Comparison of ENCODE assay signal across 19 cellular contexts in the genomic region with DNA sequence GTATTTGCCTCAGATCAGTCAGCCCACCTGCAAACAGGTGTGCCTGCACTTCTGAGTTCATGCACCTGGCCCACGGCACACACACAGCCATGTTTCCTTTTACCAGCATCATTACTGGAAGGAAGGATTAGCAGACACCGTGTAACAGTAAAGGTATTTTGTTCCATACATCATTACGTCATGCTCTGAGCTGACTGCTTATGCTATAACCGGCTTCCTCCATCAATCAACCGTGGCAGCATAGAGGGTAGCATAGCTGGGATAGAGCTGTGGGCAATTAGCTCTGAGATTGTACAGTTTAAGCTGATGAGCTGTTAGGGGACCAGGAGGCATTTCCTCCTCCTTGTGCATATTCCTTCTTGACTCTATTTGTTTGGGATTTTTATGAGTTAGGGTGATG.
DNase-seq lines count a peak whose midpoint lies in the region; ATAC-seq and TF ChIP-seq lines count a peak whose summit lies in the region.
"Had no signal": no experiment of that assay in that cellular context is flagged by ENCODE, and none has a peak within 500 bp of the region (broad histone marks: within the 10 kb centered on the region; RNA-seq: fewer than 3 reads in every experiment).

No MANE protein-coding gene starts in this region.

- CTCF ChIA-PET in SK-N-SH (lab: Yijun Ruan, JAX) = interaction anchor here (1.6 to 2.1 kb wide), 2 partner anchors 9 to 39 kb away, joined by 4 to 9 read pairs; no protein-coding TSS in a partner anchor

- H3K27me3 Mint-ChIP-seq in glutamatergic neuron (ENCODE audit: unreplicated experiment) = no peaks in the 10 kb centered on the region

- no peak for TF ChIP-seq CTCF in SK-N-SH (IDR thresholded peaks at IDR 0.05)
- TF ChIP-seq CTCF in glutamatergic neuron (IDR thresholded peaks at IDR 0.05; ENCODE audit: partially characterized antibody, unreplicated experiment) = no peak

- no peak overlapping the region for H2AFZ ChIP-seq in SK-N-SH (ENCODE audit: low read depth)

- DNase-seq in SK-N-SH (no peak), RKO (ENCODE audit: low spot score) (peak; percentile 19), kidney glomerular epithelial cell (lab: John Stamatoyannopoulos, UW) (peak; percentile 17), medulla oblongata (ENCODE audit: extremely low spot score) (no peak), GM19238 (ENCODE audit: insufficient read length, low spot score) (no peak), glutamatergic neuron (no peak)
- DNase-seq in stimulated activated CD4-positive, alpha-beta T cell treated with anti-CD3 and anti-CD28 coated beads, Interleukin-4, amount 100 ng/mL, for 24 hours = no peak
- DNase-seq: activated CD8-positive, alpha-beta T cell treated with anti-CD3 and anti-CD28 coated beads for 36 hours; CD8-positive, alpha-beta T cell; cortex of kidney; midbrain; NCI-H774; right cardiac atrium had no signal

- H3K27me3 ChIP-seq in SK-N-SH (ENCODE audit: insufficient read depth) = no peaks in the 10 kb centered on the region

- H3K4me3 ChIP-seq in SK-N-SH (ENCODE audit: low read depth in 2 of 2, low read length in 1 of 2) = no peak overlapping the region

- WGBS in SK-N-SH (ENCODE audit: low lambda C conversion rate) = 66% methylated on average over 5 of the region's 5 CpGs

- H3K4me3 Mint-ChIP-seq in glutamatergic neuron (ENCODE audit: unreplicated experiment) = no peak overlapping the region
- H3K4me3 Mint-ChIP-seq: activated CD8-positive, alpha-beta T cell treated with anti-CD3 and anti-CD28 coated beads for 36 hours; activated naive CD8-positive, alpha-beta T cell; brain; CD8-positive, alpha-beta T cell; stimulated activated naive CD8-positive, alpha-beta T cell treated with anti-CD3 and anti-CD28 coated beads, Interleukin-15, Interleukin-2, amounts not matched to agents 100 ng/mL and 50 ng/mL, for 24 hours; WTC11 had no signal

- H3K4me1 ChIP-seq in SK-N-SH (ENCODE audit: control insufficient read depth in 1 of 2, insufficient read depth in 2 of 2, low read depth in 1 of 2, low read length in 1 of 2) = peaks cover 0 to 16% of the 10 kb centered on the region in 2 experiments; a peak in 1 of 4 replicates

- H3K9ac ChIP-seq in SK-N-SH = no peak overlapping the region

- no peak for ATAC-seq in SK-N-SH treated with all-trans-retinoic acid at 6 μM for 48 hours
- ATAC-seq: activated CD8-positive, alpha-beta T cell treated with anti-CD3 and anti-CD28 coated beads for 36 hours; CD8-positive, alpha-beta T cell; right cardiac atrium; WTC11 had no signal

- H3K4me1 Mint-ChIP-seq in glutamatergic neuron (ENCODE audit: low read depth, unreplicated experiment) = no peaks in the 10 kb centered on the region

- H3F3A ChIP-seq in SK-N-SH (replicated peaks; ENCODE audit: insufficient read depth) = peaks cover 5% of the 10 kb centered on the region

- no peak for TF ChIP-seq RAD21 in SK-N-SH (IDR thresholded peaks at IDR 0.05; ENCODE audit: low read length)

- H3K4me2 ChIP-seq in SK-N-SH = no peak overlapping the region

- H3K9me2 ChIP-seq in SK-N-SH = no peaks in the 10 kb centered on the region

- H3K27ac Mint-ChIP-seq in glutamatergic neuron (ENCODE audit: unreplicated experiment) = no peak overlapping the region
- H3K27ac Mint-ChIP-seq: activated CD8-positive, alpha-beta T cell treated with anti-CD3 and anti-CD28 coated beads for 36 hours; activated naive CD8-positive, alpha-beta T cell; brain; CD8-positive, alpha-beta T cell; stimulated activated naive CD8-positive, alpha-beta T cell treated with anti-CD3 and anti-CD28 coated beads, Interleukin-15, Interleukin-2, amounts not matched to agents 100 ng/mL and 50 ng/mL, for 24 hours; WTC11 had no signal

- no peaks in the 10 kb centered on the region for H4K20me1 ChIP-seq in SK-N-SH (ENCODE audit: insufficient read depth)

- peaks cover 2% of the 10 kb centered on the region for H3K9me3 Mint-ChIP-seq in glutamatergic neuron (ENCODE audit: unreplicated experiment)
- H3K9me3 Mint-ChIP-seq: CD8-positive, alpha-beta T cell; stimulated activated naive CD8-positive, alpha-beta T cell treated with anti-CD3 and anti-CD28 coated beads, Interleukin-15, Interleukin-2, amounts not matched to agents 100 ng/mL and 50 ng/mL, for 24 hours; WTC11 had no signal

- POLR2A ChIA-PET in SK-N-SH (lab: Yijun Ruan, JAX) = no interaction called here

- H3K9me3 ChIP-seq in SK-N-SH = no peaks in the 10 kb centered on the region

- TF ChIP-seq EP300 in SK-N-SH (IDR thresholded peaks at IDR 0.05; ENCODE audit: borderline replicate concordance in 1 of 2, low read depth in 1 of 2, low read length in 1 of 2) = no peak

- H3K36me3 ChIP-seq in SK-N-SH (replicated peaks in 1 of 2; ENCODE audit: control insufficient read depth in 1 of 2, insufficient read depth in 2 of 2, low read length in 1 of 2) = no peaks in the 10 kb centered on the region

- H3K36me3 Mint-ChIP-seq in glutamatergic neuron (ENCODE audit: unreplicated experiment) = no peaks in the 10 kb centered on the region
- H3K36me3 Mint-ChIP-seq: activated naive CD8-positive, alpha-beta T cell; brain; CD8-positive, alpha-beta T cell; WTC11 had no signal

- no peaks in the 10 kb centered on the region for H3K79me2 ChIP-seq in SK-N-SH (ENCODE audit: insufficient read depth)

- H3K27ac ChIP-seq in SK-N-SH (ENCODE audit: low read depth in 2 of 2, low read length in 1 of 2) = no peak overlapping the region
- H3K27ac ChIP-seq: RWPE1 had no signal

TF ChIP-seq in SK-N-SH, 30 proteins besides CTCF, POLR2A, EP300 and RAD21:
- no peak for TF ChIP-seq IRF3 (IDR thresholded peaks at IDR 0.05; ENCODE audit: low read depth, low read length)
- TF ChIP-seq, protein P1, sequence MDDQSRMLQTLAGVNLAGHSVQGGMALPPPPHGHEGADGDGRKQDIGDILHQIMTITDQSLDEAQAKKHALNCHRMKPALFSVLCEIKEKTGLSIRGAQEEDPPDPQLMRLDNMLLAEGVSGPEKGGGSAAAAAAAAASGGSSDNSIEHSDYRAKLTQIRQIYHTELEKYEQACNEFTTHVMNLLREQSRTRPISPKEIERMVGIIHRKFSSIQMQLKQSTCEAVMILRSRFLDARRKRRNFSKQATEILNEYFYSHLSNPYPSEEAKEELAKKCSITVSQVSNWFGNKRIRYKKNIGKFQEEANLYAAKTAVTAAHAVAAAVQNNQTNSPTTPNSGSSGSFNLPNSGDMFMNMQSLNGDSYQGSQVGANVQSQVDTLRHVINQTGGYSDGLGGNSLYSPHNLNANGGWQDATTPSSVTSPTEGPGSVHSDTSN (IDR thresholded peaks at IDR 0.05) = peak; percentile 26; the same call in 1 of the 2 replicates
TF ChIP-seq in SK-N-SH: peak in this region for 1.

TF ChIP-seq in SK-N-SH treated with all-trans-retinoic acid at 6 μM for 48 hours, 23 proteins besides CTCF, POLR2A, EP300 and RAD21 (continues in another document):
- TF ChIP-seq ISL1 (CRISPR knock-in tag; IDR thresholded peaks at IDR 0.05) (no peak), ZNF70 (CRISPR knock-in tag; IDR thresholded peaks at IDR 0.05) (no peak), ZFP30 (CRISPR knock-in tag; IDR thresholded peaks at IDR 0.05) (no peak), RARB (CRISPR knock-in tag; IDR thresholded peaks at IDR 0.05) (no peak), ESRRG (CRISPR knock-in tag; IDR thresholded peaks at IDR 0.05) (no peak), TSHZ2 (CRISPR knock-in tag; IDR thresholded peaks at IDR 0.05) (no peak), ZNF8 (CRISPR knock-in tag; IDR thresholded peaks at IDR 0.05) (no peak), CSDC2 (CRISPR knock-in tag; IDR thresholded peaks at IDR 0.05) (no peak), ZNF565 (CRISPR knock-in tag; conservative IDR thresholded peaks at IDR 0.05; ENCODE audit: low read depth) (no peak), OSR1 (CRISPR knock-in tag; IDR thresholded peaks at IDR 0.05) (no peak)
- TF ChIP-seq, protein P2, sequence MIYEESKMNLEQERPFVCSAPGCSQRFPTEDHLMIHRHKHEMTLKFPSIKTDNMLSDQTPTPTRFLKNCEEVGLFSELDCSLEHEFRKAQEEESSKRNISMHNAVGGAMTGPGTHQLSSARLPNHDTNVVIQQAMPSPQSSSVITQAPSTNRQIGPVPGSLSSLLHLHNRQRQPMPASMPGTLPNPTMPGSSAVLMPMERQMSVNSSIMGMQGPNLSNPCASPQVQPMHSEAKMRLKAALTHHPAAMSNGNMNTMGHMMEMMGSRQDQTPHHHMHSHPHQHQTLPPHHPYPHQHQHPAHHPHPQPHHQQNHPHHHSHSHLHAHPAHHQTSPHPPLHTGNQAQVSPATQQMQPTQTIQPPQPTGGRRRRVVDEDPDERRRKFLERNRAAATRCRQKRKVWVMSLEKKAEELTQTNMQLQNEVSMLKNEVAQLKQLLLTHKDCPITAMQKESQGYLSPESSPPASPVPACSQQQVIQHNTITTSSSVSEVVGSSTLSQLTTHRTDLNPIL (CRISPR knock-in tag; IDR thresholded peaks at IDR 0.05; ENCODE audit: low read depth) = no peak

Comparison
In these comparisons a context has a peak if more than half of its experiments do, and no peak if none do; other contexts are left out.
1. DNase-seq: peak in RKO (single experiment) and kidney glomerular epithelial cell (single experiment); none in SK-N-SH (single experiment), medulla oblongata (single experiment), GM19238 (single experiment), stimulated activated CD4-positive, alpha-beta T cell treated with anti-CD3 and anti-CD28 coated beads, Interleukin-4, amount 100 ng/mL, for 24 hours (single experiment) and glutamatergic neuron (single experiment).